Comparison of ENCODE assay signal across 10 cellular contexts in the genomic region with DNA sequence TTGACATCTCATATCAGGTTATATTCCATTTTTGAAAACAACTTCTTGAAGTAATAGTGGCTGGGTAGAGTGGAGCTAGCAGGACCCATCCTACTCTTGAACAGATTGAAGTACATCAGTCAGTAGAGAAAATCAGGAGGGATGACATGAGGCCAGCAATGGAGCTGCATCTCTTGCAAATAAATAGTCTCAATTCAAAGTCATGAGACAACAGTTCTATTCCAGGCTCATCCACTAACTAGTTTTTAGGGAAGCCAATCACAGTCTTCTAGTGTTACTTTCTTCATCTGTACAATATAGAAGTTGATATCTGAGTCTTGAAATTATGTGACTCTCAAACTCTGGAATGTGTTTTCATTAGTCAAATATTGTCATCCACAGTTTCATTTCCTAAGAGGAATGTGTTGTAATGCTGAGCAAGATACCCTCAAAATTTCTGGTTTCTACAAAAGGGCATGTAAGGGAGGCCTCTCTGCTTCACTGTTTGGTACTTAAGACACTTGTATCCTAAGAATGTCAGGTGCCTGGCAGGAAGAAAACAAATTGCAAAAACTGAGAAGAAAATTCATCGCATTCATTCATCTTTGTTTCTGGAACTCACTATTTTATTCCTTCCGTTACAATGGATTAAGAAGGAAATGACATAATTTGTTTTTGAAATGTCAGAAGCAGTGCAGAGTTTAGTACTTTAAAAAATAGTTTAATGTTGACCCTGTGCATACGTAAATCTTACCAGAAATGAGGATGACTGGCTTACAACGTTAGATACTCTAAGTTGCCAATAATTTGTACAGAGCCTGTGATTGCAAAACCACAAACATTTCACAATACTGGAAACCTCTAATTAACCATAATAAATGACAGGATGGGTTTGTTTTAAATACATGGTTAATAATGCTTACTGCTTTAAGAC.
DNase-seq lines count a peak whose midpoint lies in the region; ATAC-seq, FAIRE-seq and TF ChIP-seq lines count a peak whose summit lies in the region.
"Had no signal": no experiment of that assay in that cellular context is flagged by ENCODE, and none has a peak within 500 bp of the region (broad histone marks: within the 10 kb centered on the region; RNA-seq: fewer than 3 reads in every experiment).

No MANE protein-coding gene starts in this region.

- H3K4me2 ChIP-seq in endothelial cell of umbilical vein (ENCODE audit: insufficient read depth, low read length) = peak overlapping the region; percentile 85
- no peak overlapping the region for H3K4me2 ChIP-seq in mesenchymal stem cell (ENCODE audit: low read length, poor library complexity, severe bottlenecking)

- H2BK12ac ChIP-seq in mesenchymal stem cell (ENCODE audit: low read length in 2 of 2) = no peak overlapping the region

- no peaks in the 10 kb centered on the region for H4K20me1 ChIP-seq in endothelial cell of umbilical vein (replicated peaks; ENCODE audit: control insufficient read depth, extremely low read depth, insufficient read depth, low read length)

- ATAC-seq in upper lobe of left lung (ENCODE audit: low FRiP score in 2 of 2) = peak; percentile 42 to 87
- no peak for ATAC-seq in GM21723 (IDR thresholded peaks at IDR 0.05; ENCODE audit: unreplicated experiment)
- no peak for ATAC-seq in HG02623 (IDR thresholded peaks at IDR 0.05; ENCODE audit: unreplicated experiment)
- ATAC-seq: GM12878 had no signal

- TF ChIP-seq POLR2A in endothelial cell of umbilical vein (IDR thresholded peaks at IDR 0.05; ENCODE audit: low read depth, low read length) = no peak
- TF ChIP-seq POLR2A in upper lobe of left lung (IDR thresholded peaks at IDR 0.05) = no peak

- TF ChIP-seq CTCF in endothelial cell of umbilical vein (IDR thresholded peaks at IDR 0.05; ENCODE audit: extremely low read depth in 1 of 2, insufficient read depth in 1 of 2, low read depth in 1 of 2, low read length in 2 of 2) (no peak), upper lobe of left lung (IDR thresholded peaks at IDR 0.05) (no peak)

- intact Hi-C loops in endothelial cell of umbilical vein (cut with micrococcal nuclease) = loop anchor here (1.0 to 5.0 kb wide), 10 partner anchors 75 to 842 kb away; a partner anchor contains a TSS

- H2BK120ac ChIP-seq in mesenchymal stem cell (ENCODE audit: low read depth, low read length) = no peak overlapping the region

- BruUV-seq in endothelial cell of umbilical vein (replicated peaks; lab: Mats Ljungman, UMichigan) = TSS peak; percentile 87

- H3K36me3 ChIP-seq in endothelial cell of umbilical vein (ENCODE audit: control insufficient read depth in 2 of 2, extremely low read depth in 1 of 2, insufficient read depth in 2 of 2, low read length in 2 of 2) (no peaks in the 10 kb centered on the region), mesenchymal stem cell (ENCODE audit: control insufficient read depth in 1 of 2, insufficient read depth in 2 of 2, low read depth in 1 of 2, low read length in 2 of 2) (no peaks in the 10 kb centered on the region), upper lobe of left lung (no peaks in the 10 kb centered on the region)

- peak overlapping the region; percentile 71 for H2BK5ac ChIP-seq in mesenchymal stem cell (ENCODE audit: low read depth, low read length, poor library complexity, severe bottlenecking)

- DNase-seq in NOMO-1 treated with dmso at 0.1 percent for 144 hours (lab: John Stamatoyannopoulos, UW; ENCODE audit: unreplicated experiment) (peak; percentile 60), endothelial cell of umbilical vein (ENCODE audit: low read depth, low spot score) (peak; percentile 88), mesenchymal stem cell (peak; percentile 89), upper lobe of left lung (no peak), NCI-H2107 treated with DMSO at 0.1 percent for 48 hours (lab: John Stamatoyannopoulos, UW; ENCODE audit: unreplicated experiment) (no peak), NCI-H146 (lab: John Stamatoyannopoulos, UW) (no peak)
- DNase-seq: activated naive CD4-positive, alpha-beta T cell treated with anti-CD3 and anti-CD28 coated beads, Interleukin-2, amount 50 U/mL, for 16 hours had no signal

- peak overlapping the region; percentile 75 for H3K9ac ChIP-seq in endothelial cell of umbilical vein (replicated peaks; ENCODE audit: extremely low read depth, insufficient read depth, low read length)
- peak overlapping the region; percentile 76 for H3K9ac ChIP-seq in mesenchymal stem cell (ENCODE audit: low read length)

- CTCF ChIA-PET in endothelial cell of umbilical vein (lab: Charles Lee) = interaction anchor here (1.2 to 2.5 kb wide), 5 partner anchors 64 to 1091 kb away, joined by 3 to 20 read pairs (median 4); no protein-coding TSS in a partner anchor

- peaks cover 5% of the 10 kb centered on the region for H3K79me1 ChIP-seq in mesenchymal stem cell (replicated peaks; ENCODE audit: low read length, poor library complexity, severe bottlenecking)

- no peaks in the 10 kb centered on the region for H3K9me3 ChIP-seq in endothelial cell of umbilical vein (replicated peaks; ENCODE audit: control insufficient read depth, insufficient read depth, low read length)
- H3K9me3 ChIP-seq in mesenchymal stem cell (ENCODE audit: control insufficient read depth, low read length) = no peaks in the 10 kb centered on the region
- H3K9me3 ChIP-seq in upper lobe of left lung = no peaks in the 10 kb centered on the region

- peak overlapping the region in 1 of 2 experiments; percentile 35 for H3K4ac ChIP-seq in mesenchymal stem cell (ENCODE audit: low read depth in 1 of 2, low read length in 2 of 2)

- H4K91ac ChIP-seq in mesenchymal stem cell (ENCODE audit: low read length) = no peak overlapping the region

- H2AK5ac ChIP-seq in mesenchymal stem cell (ENCODE audit: low read length, severe bottlenecking) = peak overlapping the region; percentile 73

- H3K79me2 ChIP-seq in endothelial cell of umbilical vein (ENCODE audit: control insufficient read depth, insufficient read depth, low read length) = no peaks in the 10 kb centered on the region

- peak overlapping the region; percentile 98 for H3K27ac ChIP-seq in endothelial cell of umbilical vein (ENCODE audit: insufficient read depth, low read depth, low read length)
- peak overlapping the region; percentile 87 for H3K27ac ChIP-seq in mesenchymal stem cell (ENCODE audit: low read length, poor library complexity, severe bottlenecking)
- peak overlapping the region; percentile 61 to 74 (median 70) for H3K27ac ChIP-seq in upper lobe of left lung

- H3K9me1 ChIP-seq in endothelial cell of umbilical vein (replicated peaks; ENCODE audit: control insufficient read depth, extremely low read depth, insufficient read depth, low read length) = no peaks in the 10 kb centered on the region

- no peak overlapping the region for H3K18ac ChIP-seq in mesenchymal stem cell (ENCODE audit: low read depth in 1 of 2, low read length in 2 of 2)

- H3K23ac ChIP-seq in mesenchymal stem cell (ENCODE audit: low read length in 2 of 2) = no peak overlapping the region

- H4K8ac ChIP-seq in mesenchymal stem cell (ENCODE audit: low read length) = no peak overlapping the region

- peak in 3 of 4 donors; percentile 23 to 67 (median 36) for TF ChIP-seq EP300 in upper lobe of left lung (IDR thresholded peaks at IDR 0.05)

- no peak overlapping the region for H2BK15ac ChIP-seq in mesenchymal stem cell (ENCODE audit: low read depth, poor library complexity, severe bottlenecking)

- peak; percentile 90 for FAIRE-seq in endothelial cell of umbilical vein (lab: Jason Lieb, UNC)
- FAIRE-seq: GM12878 had no signal

- WGBS in mesenchymal stem cell = 0% methylated on average over 2 of the region's 4 CpGs
- 24 to 26% methylated on average over 4 of the region's 4 CpGs for WGBS in upper lobe of left lung, 2 donors

- H3K27me3 ChIP-seq in endothelial cell of umbilical vein (ENCODE audit: control insufficient read depth in 2 of 2, insufficient read depth in 2 of 2, low read length in 2 of 2) (no peaks in the 10 kb centered on the region), mesenchymal stem cell (ENCODE audit: control insufficient read depth in 1 of 2, insufficient read depth in 1 of 2, low read length in 2 of 2) (no peaks in the 10 kb centered on the region), upper lobe of left lung (no peaks in the 10 kb centered on the region)

- POLR2A ChIA-PET in endothelial cell of umbilical vein (lab: Charles Lee) = no interaction called here

- no peak overlapping the region for H3K14ac ChIP-seq in mesenchymal stem cell (ENCODE audit: low read length in 2 of 2)

- H3K4me3 ChIP-seq in endothelial cell of umbilical vein (replicated peaks in 1 of 3; ENCODE audit: insufficient read depth in 1 of 3, low read depth in 1 of 3, low read length in 3 of 3) (peak overlapping the region in 1 of 3 experiments; percentile 45), mesenchymal stem cell (ENCODE audit: insufficient read depth in 1 of 2, low read depth in 1 of 2, low read length in 2 of 2) (peak overlapping the region in 1 of 2 experiments; percentile 45), upper lobe of left lung (no peak overlapping the region)
- H3K4me3 ChIP-seq: GM12878 had no signal

- H2AFZ ChIP-seq in endothelial cell of umbilical vein (ENCODE audit: low read depth, low read length) (peak overlapping the region; percentile 44), mesenchymal stem cell (ENCODE audit: low read depth, low read length) (no peak overlapping the region)

- dilution Hi-C loops in endothelial cell of umbilical vein (cut with MboI; ENCODE audit: extremely low pct_ligation_motif_present, low sequenced_read_pairs) = no loop called here

- H3K4me1 ChIP-seq in endothelial cell of umbilical vein (ENCODE audit: control insufficient read depth, extremely low read depth, insufficient read depth, low read length) (peaks cover 40% of the 10 kb centered on the region), mesenchymal stem cell (ENCODE audit: control insufficient read depth, insufficient read depth, low read depth, low read length) (peaks cover 2% of the 10 kb centered on the region), upper lobe of left lung (peaks cover 32 to 40% (median 34%) of the 10 kb centered on the region in 4 donors)

TF ChIP-seq in endothelial cell of umbilical vein, 7 proteins besides CTCF, POLR2A, EP300 and RAD21:
- TF ChIP-seq FOS (IDR thresholded peaks at IDR 0.05; ENCODE audit: borderline replicate concordance, insufficient read depth, low read length) (peak; percentile 54), JUN (IDR thresholded peaks at IDR 0.05; ENCODE audit: borderline replicate concordance, insufficient read depth, insufficient read length, low read depth) (peak; percentile 65), GATA2 (IDR thresholded peaks at IDR 0.05; ENCODE audit: insufficient read depth, insufficient read length, low read depth, low read length) (peak; percentile 21)
- TF ChIP-seq, protein P1, sequence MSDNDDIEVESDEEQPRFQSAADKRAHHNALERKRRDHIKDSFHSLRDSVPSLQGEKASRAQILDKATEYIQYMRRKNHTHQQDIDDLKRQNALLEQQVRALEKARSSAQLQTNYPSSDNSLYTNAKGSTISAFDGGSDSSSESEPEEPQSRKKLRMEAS (IDR thresholded peaks at IDR 0.05; ENCODE audit: insufficient read depth, insufficient read length) = no peak

Comparison
In these comparisons a context has a peak if more than half of its experiments do, and no peak if none do; other contexts are left out.
1. DNase-seq: peak in NOMO-1 treated with dmso at 0.1 percent for 144 hours (single experiment), endothelial cell of umbilical vein (single experiment) and mesenchymal stem cell (single experiment); none in upper lobe of left lung (0 of 2), NCI-H2107 treated with DMSO at 0.1 percent for 48 hours (single experiment) and NCI-H146 (single experiment).
2. ATAC-seq: peak in upper lobe of left lung (2 of 2); none in GM21723 (single experiment) and HG02623 (single experiment).
3. Peak in every context shown above with its lines, with median percentiles within 50 percentile points of each other: H3K27ac ChIP-seq.